Comparison of ENCODE assay signal across 9 cellular contexts in genomic region chr3:43632269-43632733, GRCh38. TPM values are rescaled to one million over a fixed set of nuclear protein-coding genes. Genes with fewer than 3 reads are reported as not detected.
DNase-seq lines count a peak whose midpoint lies in the region; ATAC-seq and TF ChIP-seq lines count a peak whose summit lies in the region.
"Had no signal": no experiment of that assay in that cellular context is flagged by ENCODE, and none has a peak within 500 bp of the region (broad histone marks: within the 10 kb centered on the region; RNA-seq: fewer than 3 reads in every experiment).

No MANE protein-coding gene starts in this region.

- no peak overlapping the region for H3K27ac ChIP-seq in H9 (ENCODE audit: insufficient read length, low read depth, low read length)
- H3K27ac ChIP-seq in skeletal muscle tissue (ENCODE audit: low read depth, low read length), result peak overlapping the region; percentile 4

- no peaks in the 10 kb centered on the region for H3K9me3 ChIP-seq in H9 (ENCODE audit: control insufficient read depth, low read depth, low read length)
- H3K9me3 ChIP-seq in skeletal muscle tissue (ENCODE audit: control insufficient read depth in 3 of 3, low read length in 3 of 3), result no peaks in the 10 kb centered on the region

- H3K4me3 ChIP-seq in fibroblast of pulmonary artery (replicated peaks; ENCODE audit: low read depth, low read length) (no peak overlapping the region), skeletal muscle tissue (ENCODE audit: low read length in 3 of 3) (no peak overlapping the region)

- H2BK20ac ChIP-seq in H9 (ENCODE audit: low read depth, low read length, poor library complexity, severe bottlenecking), result no peak overlapping the region

- no peaks in the 10 kb centered on the region for H3K36me3 ChIP-seq in skeletal muscle tissue (ENCODE audit: control insufficient read depth in 3 of 3, insufficient read depth in 3 of 3, low read length in 3 of 3)

- no peak overlapping the region for H3K9ac ChIP-seq in H9 (ENCODE audit: extremely low read depth, insufficient read length, low read length)
- H3K9ac ChIP-seq in skeletal muscle tissue (ENCODE audit: low read depth in 1 of 3, low read length in 3 of 3), result no peak overlapping the region

- H3K9me3 Mint-ChIP-seq in H9, result peaks cover 8 to 13% of the 10 kb centered on the region in 2 experiments
- H3K9me3 Mint-ChIP-seq: activated naive CD4-positive, alpha-beta T cell treated with anti-CD3 and anti-CD28 coated beads, Interleukin-2, amount 50 U/mL, for 24 hours had no signal

- no peak overlapping the region for H2AFZ ChIP-seq in H9 (ENCODE audit: low read length)

- ATAC-seq in SK-N-SH treated with all-trans-retinoic acid at 6 μM for 48 hours (peak; percentile 96), HG03108 (IDR thresholded peaks at IDR 0.05; ENCODE audit: unreplicated experiment) (no peak)

- no peaks in the 10 kb centered on the region for H3K79me1 ChIP-seq in H9 (ENCODE audit: insufficient read depth, low read depth, low read length, poor library complexity, severe bottlenecking)

- H3K18ac ChIP-seq in H9 (ENCODE audit: insufficient read length, low read depth, low read length), result no peak overlapping the region

- no peak overlapping the region for H3K4ac ChIP-seq in H9 (ENCODE audit: low read depth, low read length)

- no peak overlapping the region for H3K23ac ChIP-seq in H9 (ENCODE audit: insufficient read length, low read depth, low read length)

- no peaks in the 10 kb centered on the region for H4K20me1 ChIP-seq in H9 (ENCODE audit: control insufficient read depth, insufficient read depth, insufficient read length)

- no peak overlapping the region for H2BK120ac ChIP-seq in H9 (ENCODE audit: low read depth, low read length, poor library complexity, severe bottlenecking)

- H2BK5ac ChIP-seq in H9 (ENCODE audit: insufficient read length, low read length), result no peak overlapping the region

- no peak overlapping the region for H3K4me3 Mint-ChIP-seq in H9
- H3K4me3 Mint-ChIP-seq: activated naive CD4-positive, alpha-beta T cell treated with anti-CD3 and anti-CD28 coated beads, Interleukin-2, amount 50 U/mL, for 24 hours had no signal

- H3K36me3 Mint-ChIP-seq in H9 (ENCODE audit: insufficient read depth in 1 of 3, low read depth in 3 of 3), result peaks cover 6 to 9% (median 7%) of the 10 kb centered on the region in 3 experiments

- H2BK15ac ChIP-seq in H9 (ENCODE audit: low read depth, low read length), result no peak overlapping the region

- no peak overlapping the region for H4K8ac ChIP-seq in H9 (replicated peaks; ENCODE audit: insufficient read length, low read depth, low read length)

- no peak overlapping the region for H3K56ac ChIP-seq in H9 (ENCODE audit: insufficient read length, low read depth, low read length)

- no CpG with 5 or more reads among the region's 2 CpGs for WGBS in H9 (ENCODE audit: extremely low coverage, insufficient read length, low lambda C conversion rate)

- H3K27me3 Mint-ChIP-seq in H9 (ENCODE audit: low read depth), result no peaks in the 10 kb centered on the region
- H3K27me3 Mint-ChIP-seq: activated naive CD4-positive, alpha-beta T cell treated with anti-CD3 and anti-CD28 coated beads, Interleukin-2, amount 50 U/mL, for 24 hours had no signal

- no peaks in the 10 kb centered on the region for H3K79me2 ChIP-seq in H9 (ENCODE audit: insufficient read depth, low read length)

- no peak for DNase-seq in H9
- DNase-seq in fibroblast of pulmonary artery (ENCODE audit: low read depth), result peak; percentile 62
- DNase-seq in cerebellum (ENCODE audit: low spot score), result no peak
- DNase-seq in NOMO-1 (lab: John Stamatoyannopoulos, UW; ENCODE audit: unreplicated experiment in 2 of 2), result no peak
- DNase-seq: activated CD4-positive, alpha-beta T cell treated with anti-CD3 and anti-CD28 coated beads, Interleukin-2, amount 50 U/mL, for 4 hours had no signal

- H3K4me1 ChIP-seq in H9 (ENCODE audit: insufficient read depth, low read length), result no peaks in the 10 kb centered on the region
- peaks cover 0 to 5% (median 0%) of the 10 kb centered on the region in 3 donors for H3K4me1 ChIP-seq in skeletal muscle tissue (ENCODE audit: control insufficient read depth in 3 of 3, insufficient read depth in 3 of 3, low read length in 3 of 3)

- H3K4me1 Mint-ChIP-seq in H9, result peaks cover 8 to 29% of the 10 kb centered on the region in 2 experiments

- H3K27ac Mint-ChIP-seq in H9, result peak overlapping the region in 1 of 3 experiments; percentile 12; a peak in 1 of 7 replicates
- H3K27ac Mint-ChIP-seq: activated naive CD4-positive, alpha-beta T cell treated with anti-CD3 and anti-CD28 coated beads, Interleukin-2, amount 50 U/mL, for 24 hours had no signal

- H3K27me3 ChIP-seq in H9 (ENCODE audit: insufficient read depth, low read length) (no peaks in the 10 kb centered on the region), skeletal muscle tissue (ENCODE audit: control insufficient read depth in 3 of 3, insufficient read depth in 3 of 3, low read length in 3 of 3) (no peaks in the 10 kb centered on the region)

- no peak overlapping the region for H2BK12ac ChIP-seq in H9 (ENCODE audit: insufficient read length, low read depth, low read length)

- no peak overlapping the region for H3K14ac ChIP-seq in H9 (ENCODE audit: insufficient read depth, low read length)

- H3T11ph ChIP-seq in H9 (ENCODE audit: low read length), result no peak overlapping the region

- peak overlapping the region; percentile 12 for H4K5ac ChIP-seq in H9 (ENCODE audit: insufficient read length, low read depth, low read length)

- H3K23me2 ChIP-seq in H9 (ENCODE audit: insufficient read length, low read depth, low read length, poor library complexity, severe bottlenecking), result no peaks in the 10 kb centered on the region

- TF ChIP-seq CTCF in H9 (conservative IDR thresholded peaks at IDR 0.05) (no peak), fibroblast of pulmonary artery (IDR thresholded peaks at IDR 0.05; ENCODE audit: low read length, missing control alignments) (no peak)

- no peak overlapping the region for H3K4me2 ChIP-seq in H9 (ENCODE audit: insufficient read depth, insufficient read length, low read length)

- H4K91ac ChIP-seq in H9 (ENCODE audit: insufficient read length, low read depth, low read length), result no peak overlapping the region

- H2AK5ac ChIP-seq in H9 (ENCODE audit: insufficient read length, low read length), result no peak overlapping the region

TF ChIP-seq in SK-N-SH treated with all-trans-retinoic acid at 6 μM for 48 hours, 23 proteins besides CTCF, POLR2A, EP300 and RAD21:
- TF ChIP-seq CREB5 (CRISPR knock-in tag; IDR thresholded peaks at IDR 0.05; ENCODE audit: low read depth) (no peak), PATZ1 (CRISPR knock-in tag; IDR thresholded peaks at IDR 0.05; ENCODE audit: borderline replicate concordance) (no peak), OSR1 (CRISPR knock-in tag; IDR thresholded peaks at IDR 0.05) (no peak)

RNA-seq across cellular contexts. Expression of gene ANO10, which starts 10.5 kb away (rescaled TPM):
- total RNA-seq in H9 (2021), result 32.3 and 38.7 TPM in 2 replicates
- 25.1 TPM for total RNA-seq in skeletal muscle tissue
- total RNA-seq in cerebellum, result 25.1 TPM

RNA-seq across cellular contexts. Expression of gene ABHD5, which starts 58.4 kb away (rescaled TPM):
- 13.1 and 15.9 TPM in 2 replicates for total RNA-seq in H9 (2021)
- 8.9 TPM for total RNA-seq in skeletal muscle tissue
- 26.6 TPM for total RNA-seq in cerebellum
